In the genomic region with DNA sequence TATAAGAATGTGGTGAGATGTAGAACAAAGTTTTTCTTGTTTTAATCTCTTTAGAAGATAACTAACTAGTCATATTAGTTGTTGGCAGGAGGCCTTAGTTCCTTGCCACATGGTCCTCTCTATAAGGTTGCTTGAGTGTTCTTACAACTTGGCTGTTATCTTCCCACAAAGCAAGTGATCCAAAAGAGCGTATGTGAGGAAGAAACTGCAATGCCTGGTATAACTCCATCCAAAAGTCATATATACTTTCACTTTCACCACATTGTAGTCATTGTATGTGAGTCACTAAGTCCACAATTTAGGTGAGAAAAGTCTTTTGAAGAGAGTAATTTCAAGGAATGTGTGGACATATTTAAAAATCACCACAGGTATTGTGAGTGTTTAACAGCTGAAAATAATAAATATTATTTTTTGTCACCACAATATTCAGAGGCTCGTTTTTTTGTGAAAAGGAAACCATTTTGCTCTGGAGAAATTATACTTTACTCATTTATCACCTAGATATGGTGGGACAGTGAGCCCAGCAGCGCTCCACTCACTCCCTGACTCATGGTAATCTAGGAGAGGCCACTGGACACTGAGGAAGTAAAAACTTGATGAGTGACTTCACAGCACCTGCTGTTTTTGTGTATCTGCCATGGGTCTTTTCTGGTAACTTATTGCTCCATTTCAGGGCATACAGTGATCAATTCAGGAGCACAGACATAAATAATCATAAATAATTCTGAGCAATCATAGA, we compare ENCODE assay signal across 27 cellular contexts.
DNase-seq lines count a peak whose midpoint lies in the region; ATAC-seq, FAIRE-seq and TF ChIP-seq lines count a peak whose summit lies in the region.
"Had no signal": no experiment of that assay in that cellular context is flagged by ENCODE, and none has a peak within 500 bp of the region (broad histone marks: within the 10 kb centered on the region; RNA-seq: fewer than 3 reads in every experiment).

No MANE protein-coding gene starts in this region.

- no peaks in the 10 kb centered on the region for H3K36me3 Mint-ChIP-seq in activated T-cell treated with anti-CD3 and anti-CD28 coated beads, Interleukin-2, amount 50 U/mL, for 24 hours (ENCODE audit: low read depth)
- H3K36me3 Mint-ChIP-seq: activated naive CD8-positive, alpha-beta T cell treated with anti-CD3 and anti-CD28 coated beads for 36 hours; CD14-positive monocyte; WTC11 had no signal

- peak; percentile 61 for DNase-seq in DMS53 (lab: John Stamatoyannopoulos, UW)
- peak; percentile 43 for DNase-seq in HT1080 (ENCODE audit: low read depth)
- peak; percentile 70 for DNase-seq in amniotic epithelial cell (ENCODE audit: low read depth)
- DNase-seq in lung (ENCODE audit: low spot score): no peak
- no peak for DNase-seq in frontal cortex (ENCODE audit: low spot score in 2 of 2)
- DNase-seq in stimulated activated CD4-positive, alpha-beta T cell treated with anti-CD3 and anti-CD28 coated beads, Interleukin-12 subunit alpha, Interleukin-12 subunit beta, amount 100 ng/mL, for 4 hours: no peak
- DNase-seq in SHP77 treated with DMSO at 0.1 percent for 48 hours (lab: John Stamatoyannopoulos, UW): no peak
- DNase-seq in activated T-cell treated with anti-CD3 and anti-CD28 coated beads, Interleukin-2, amount 50 U/mL, for 24 hours: no peak
- DNase-seq: activated CD4-positive, alpha-beta T cell treated with anti-CD3 and anti-CD28 coated beads, Interleukin-2, amount 50 U/mL, for 4 hours; activated CD8-positive, alpha-beta memory T cell treated with anti-CD3 and anti-CD28 coated beads, Interleukin-2, amount 50 U/mL, for 48 hours; activated naive CD8-positive, alpha-beta T cell treated with anti-CD3 and anti-CD28 coated beads for 36 hours; body of pancreas; DMS 273 treated with DMSO at 0.1 percent for 48 hours; effector memory CD8-positive, alpha-beta T cell; NCI-H1694 treated with DMSO at 0.1 percent for 48 hours; NCI-H748 treated with DMSO at 0.1 percent for 48 hours; Peyer's patch; posterior cingulate gyrus; sigmoid colon; stimulated activated CD8-positive, alpha-beta memory T cell treated with anti-CD3 and anti-CD28 coated beads, Interleukin-4, amount 100 ng/mL, for 48 hours; T-helper 2 cell had no signal

- no peaks in the 10 kb centered on the region for H3K9me3 ChIP-seq in lung (ENCODE audit: control insufficient read depth in 2 of 2, insufficient read depth in 1 of 2, low read length in 1 of 2)
- H3K9me3 ChIP-seq: body of pancreas, Peyer's patch, sigmoid colon had no signal

- H3K27ac ChIP-seq in lung (ENCODE audit: low read depth in 1 of 2, low read length in 1 of 2): no peak overlapping the region
- H3K27ac ChIP-seq: body of pancreas, Peyer's patch, sigmoid colon had no signal

- TF ChIP-seq CTCF in lung (IDR thresholded peaks at IDR 0.05; ENCODE audit: control extremely low read depth, extremely low read depth): no peak

- no peak for FAIRE-seq in frontal cortex (lab: Jason Lieb, UNC)
- FAIRE-seq: colon had no signal

- H3K4me3 Mint-ChIP-seq in activated T-cell treated with anti-CD3 and anti-CD28 coated beads, Interleukin-2, amount 50 U/mL, for 24 hours: no peak overlapping the region
- H3K4me3 Mint-ChIP-seq: activated naive CD8-positive, alpha-beta T cell treated with anti-CD3 and anti-CD28 coated beads for 36 hours; CD14-positive monocyte; effector memory CD8-positive, alpha-beta T cell; nephron; WTC11 had no signal

- peak; percentile 19 for ATAC-seq in lung (ENCODE audit: insufficient read depth, low FRiP score)
- ATAC-seq: body of pancreas; effector memory CD8-positive, alpha-beta T cell; esophagus mucosa; left lobe of liver; WTC11 had no signal

- H3K27me3 ChIP-seq in lung (ENCODE audit: control insufficient read depth, insufficient read depth): no peaks in the 10 kb centered on the region
- H3K27me3 ChIP-seq: body of pancreas, Peyer's patch, sigmoid colon had no signal

- H3K4me3 ChIP-seq in lung: no peak overlapping the region
- H3K4me3 ChIP-seq: body of pancreas, Peyer's patch, sigmoid colon had no signal

- WGBS in lung, 2 donors: 64 to 77% methylated on average over 3 of the region's 3 CpGs

- peaks cover 5% of the 10 kb centered on the region for H3K9me3 Mint-ChIP-seq in activated T-cell treated with anti-CD3 and anti-CD28 coated beads, Interleukin-2, amount 50 U/mL, for 24 hours

- no peaks in the 10 kb centered on the region for H3K27me3 Mint-ChIP-seq in activated T-cell treated with anti-CD3 and anti-CD28 coated beads, Interleukin-2, amount 50 U/mL, for 24 hours
- H3K27me3 Mint-ChIP-seq: activated naive CD8-positive, alpha-beta T cell treated with anti-CD3 and anti-CD28 coated beads for 36 hours; effector memory CD8-positive, alpha-beta T cell had no signal

- H3K27ac Mint-ChIP-seq in activated T-cell treated with anti-CD3 and anti-CD28 coated beads, Interleukin-2, amount 50 U/mL, for 24 hours: no peak overlapping the region
- H3K27ac Mint-ChIP-seq: activated naive CD8-positive, alpha-beta T cell treated with anti-CD3 and anti-CD28 coated beads for 36 hours; CD14-positive monocyte; effector memory CD8-positive, alpha-beta T cell; nephron; WTC11 had no signal

- no peaks in the 10 kb centered on the region for H3K4me1 Mint-ChIP-seq in activated T-cell treated with anti-CD3 and anti-CD28 coated beads, Interleukin-2, amount 50 U/mL, for 24 hours (ENCODE audit: low read depth)
- H3K4me1 Mint-ChIP-seq: activated naive CD8-positive, alpha-beta T cell treated with anti-CD3 and anti-CD28 coated beads for 36 hours; CD14-positive monocyte; nephron had no signal

- no peaks in the 10 kb centered on the region for H3K4me1 ChIP-seq in lung (ENCODE audit: control insufficient read depth in 2 of 2, insufficient read depth in 2 of 2, low read length in 2 of 2)
- H3K4me1 ChIP-seq: body of pancreas, Peyer's patch, sigmoid colon had no signal

- no peaks in the 10 kb centered on the region for H3K36me3 ChIP-seq in lung (ENCODE audit: control insufficient read depth in 2 of 2, insufficient read depth in 2 of 2, low read length in 2 of 2)
- H3K36me3 ChIP-seq: Peyer's patch, sigmoid colon had no signal

Comparison
In these comparisons a context has a peak if more than half of its experiments do, and no peak if none do; other contexts are left out.
1. DNase-seq: peak in DMS53 (single experiment), HT1080 (single experiment) and amniotic epithelial cell (single experiment); none in lung (single experiment), frontal cortex (0 of 2), stimulated activated CD4-positive, alpha-beta T cell treated with anti-CD3 and anti-CD28 coated beads, Interleukin-12 subunit alpha, Interleukin-12 subunit beta, amount 100 ng/mL, for 4 hours (single experiment), SHP77 treated with DMSO at 0.1 percent for 48 hours (single experiment) and activated T-cell treated with anti-CD3 and anti-CD28 coated beads, Interleukin-2, amount 50 U/mL, for 24 hours (single experiment).